In the genomic region with DNA sequence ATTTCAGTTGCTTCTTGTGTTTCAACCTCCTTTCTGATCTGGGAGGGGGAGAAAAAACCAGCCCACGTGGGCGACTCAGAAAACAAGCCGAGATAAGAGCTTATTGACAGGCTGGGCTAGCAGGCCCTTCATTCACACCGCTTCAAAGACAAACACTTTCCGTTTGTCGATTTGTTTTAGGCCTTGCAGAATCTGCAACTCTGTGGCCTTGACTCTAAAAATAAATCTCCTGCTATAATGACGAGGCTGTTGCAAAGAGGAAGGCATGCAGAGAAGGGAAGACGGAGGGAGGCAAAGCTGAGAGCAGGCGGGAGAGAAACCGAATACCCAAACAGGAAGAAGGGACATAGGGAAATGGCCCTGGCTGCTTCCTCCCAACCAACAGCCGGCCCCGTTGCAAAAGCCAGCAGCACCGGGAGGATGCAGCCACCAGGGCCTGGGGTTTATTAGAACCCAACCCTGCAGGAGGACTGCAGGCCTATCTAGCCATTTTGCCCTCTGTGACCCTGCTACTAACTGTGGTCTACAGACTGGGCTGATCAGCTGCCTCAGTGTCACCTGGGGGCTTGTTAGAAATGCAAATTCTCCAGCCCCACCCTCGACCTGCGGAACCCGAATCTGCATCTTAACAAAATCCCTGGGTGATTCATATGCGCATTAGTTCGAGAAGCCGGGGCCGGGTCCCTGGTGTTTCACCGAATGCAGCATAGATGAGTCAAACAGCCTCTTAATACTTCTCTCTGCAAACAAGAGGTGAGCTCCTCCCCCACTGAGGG, we compare ENCODE assay signal across 8 cellular contexts.
DNase-seq lines count a peak whose midpoint lies in the region; TF ChIP-seq lines count a peak whose summit lies in the region.

No MANE protein-coding gene starts in this region.

- TF ChIP-seq CTCF in BE2C (IDR thresholded peaks at IDR 0.05; ENCODE audit: low read depth, low read length): no peak

- no peaks in the 10 kb centered on the region for H3K4me1 ChIP-seq in BE2C

- intact Hi-C loops in posterior cingulate gyrus (cut with DNase I): no loop called here

- no peaks in the 10 kb centered on the region for H3K9me3 ChIP-seq in BE2C

- no peak overlapping the region for H3K4me3 ChIP-seq in BE2C (ENCODE audit: low read depth, low read length)

- no peaks in the 10 kb centered on the region for H3K36me3 ChIP-seq in BE2C

- no peaks in the 10 kb centered on the region for H3K27me3 ChIP-seq in BE2C

- DNase-seq in GDM1 (lab: John Stamatoyannopoulos, UW) (peak; percentile 89), RPMI7951 (ENCODE audit: low read depth) (peak; percentile 52), activated gamma-delta T cell treated with Interleukin-2 at 50 U/mL for 16 hours (peak; percentile 32), iris pigment epithelial cell (ENCODE audit: low read depth) (peak; percentile 79), posterior cingulate gyrus (no peak), NCI-H1436 treated with DMSO at 0.1 percent for 48 hours (lab: John Stamatoyannopoulos, UW) (no peak), BE2C (no peak)
- DNase-seq in stimulated activated CD4-positive, alpha-beta T cell treated with anti-CD3 and anti-CD28 coated beads, Interleukin-2, amount 100 ng/mL, for 48 hours: peak; percentile 30 to 51

Comparison
In these comparisons a context has a peak if more than half of its experiments do, and no peak if none do; other contexts are left out.
1. DNase-seq: peak in GDM1 (single experiment), RPMI7951 (single experiment), activated gamma-delta T cell treated with Interleukin-2 at 50 U/mL for 16 hours (single experiment), iris pigment epithelial cell (single experiment) and stimulated activated CD4-positive, alpha-beta T cell treated with anti-CD3 and anti-CD28 coated beads, Interleukin-2, amount 100 ng/mL, for 48 hours (2 of 2); none in posterior cingulate gyrus (0 of 10), NCI-H1436 treated with DMSO at 0.1 percent for 48 hours (single experiment) and BE2C (single experiment).